20 cellular contexts compared by ENCODE assay signal in genomic region chr3:37925157-37925556, GRCh38.
DNase-seq lines count a peak whose midpoint lies in the region; ATAC-seq and TF ChIP-seq lines count a peak whose summit lies in the region.
"Had no signal": no experiment of that assay in that cellular context is flagged by ENCODE, and none has a peak within 500 bp of the region (broad histone marks: within the 10 kb centered on the region; RNA-seq: fewer than 3 reads in every experiment).

No MANE protein-coding gene starts in this region.

- H3K27ac Mint-ChIP-seq in GM23338 (no peak overlapping the region), WTC11 (peak overlapping the region; percentile 12)
- no peak overlapping the region for H3K27ac Mint-ChIP-seq in stimulated activated effector memory CD8-positive, alpha-beta T cell treated with anti-CD3 and anti-CD28 coated beads, Interleukin-12 subunit alpha, Interleukin-12 subunit beta, amount 100 ng/mL, for 72 hours
- H3K27ac Mint-ChIP-seq: CD8-positive, alpha-beta memory T cell had no signal

- H3K4me3 ChIP-seq in GM23338: no peak overlapping the region
- H3K4me3 ChIP-seq: lower lobe of right lung, psoas muscle had no signal

- H3K4me1 Mint-ChIP-seq in GM23338 (peaks cover 23% of the 10 kb centered on the region), WTC11 (peaks cover 18% of the 10 kb centered on the region)
- no peaks in the 10 kb centered on the region for H3K4me1 Mint-ChIP-seq in stimulated activated effector memory CD8-positive, alpha-beta T cell treated with anti-CD3 and anti-CD28 coated beads, Interleukin-12 subunit alpha, Interleukin-12 subunit beta, amount 100 ng/mL, for 72 hours
- H3K4me1 Mint-ChIP-seq: CD8-positive, alpha-beta memory T cell had no signal

- H3K27ac ChIP-seq in GM23338 (ENCODE audit: low read depth) (0 out of 2 replicates have a peak overlapping the region, but pooled peaks have one; percentile 47), layer of hippocampus (ENCODE audit: low read depth, low read length) (peak overlapping the region; percentile 44)
- H3K27ac ChIP-seq: psoas muscle had no signal

- CTCF ChIA-PET in WTC11 (lab: Charles Lee): interaction anchor here (0.7 to 1.5 kb wide), 2 partner anchors 50 to 70 kb away, joined by 4 read pairs; no protein-coding TSS in a partner anchor

- DNase-seq in GM23338 (ENCODE audit: low spot score): no peak
- no peak for DNase-seq in WTC11 (ENCODE audit: low spot score)
- DNase-seq in stimulated activated effector memory CD8-positive, alpha-beta T cell treated with anti-CD3 and anti-CD28 coated beads, Interleukin-12 subunit alpha, Interleukin-12 subunit beta, amount 100 ng/mL, for 72 hours (ENCODE audit: low spot score in 2 of 2): no peak
- no peak for DNase-seq in NCI-H510A (lab: John Stamatoyannopoulos, UW)
- DNase-seq in stimulated activated CD8-positive, alpha-beta memory T cell treated with anti-CD3 and anti-CD28 coated beads, Interleukin-4, amount 100 ng/mL, for 48 hours: no peak
- no peak for DNase-seq in NCI-H1694 treated with DMSO at 0.1 percent for 48 hours (lab: John Stamatoyannopoulos, UW)
- DNase-seq in activated gamma-delta T cell treated with Interleukin-2 at 50 U/mL for 16 hours: no peak
- DNase-seq: activated naive CD4-positive, alpha-beta T cell; CD8-positive, alpha-beta memory T cell; cortex of kidney; DND-41; erythroblast; lower lobe of right lung; MM.1S; naive thymus-derived CD4-positive, alpha-beta T cell; NCI-H226; psoas muscle; stimulated activated CD4-positive, alpha-beta T cell treated with anti-CD3 and anti-CD28 coated beads, Interleukin-12 subunit alpha, Interleukin-12 subunit beta, amount 100 ng/mL, for 4 hours; SW 1271 had no signal

- ATAC-seq in GM23338: peak; percentile 67
- peak; percentile 58 for ATAC-seq in WTC11
- peak; percentile 15 for ATAC-seq in stimulated activated effector memory CD8-positive, alpha-beta T cell treated with anti-CD3 and anti-CD28 coated beads, Interleukin-12 subunit alpha, Interleukin-12 subunit beta, amount 100 ng/mL, for 72 hours
- ATAC-seq: lower lobe of right lung; naive thymus-derived CD4-positive, alpha-beta T cell; psoas muscle had no signal

- no peaks in the 10 kb centered on the region for H3K27me3 ChIP-seq in GM23338 (ENCODE audit: insufficient read depth)
- H3K27me3 ChIP-seq in layer of hippocampus (ENCODE audit: control insufficient read depth, insufficient read depth, low read length): no peaks in the 10 kb centered on the region

- no peak for TF ChIP-seq CTCF in GM23338 (conservative IDR thresholded peaks at IDR 0.05; ENCODE audit: low read depth in 2 of 2)
- no peak for TF ChIP-seq CTCF in WTC11 (IDR thresholded peaks at IDR 0.05)

- H2AFZ ChIP-seq in GM23338: no peak overlapping the region

- peaks cover 12% of the 10 kb centered on the region for H3K79me2 ChIP-seq in GM23338 (replicated peaks; ENCODE audit: insufficient read depth)

- no peaks in the 10 kb centered on the region for H3F3A ChIP-seq in GM23338 (replicated peaks; ENCODE audit: low read depth)

- H4K20me1 ChIP-seq in GM23338 (replicated peaks; ENCODE audit: insufficient read depth): no peaks in the 10 kb centered on the region; the same call in 1 of the 2 replicates

- no peak overlapping the region for H3K4me3 Mint-ChIP-seq in GM23338
- H3K4me3 Mint-ChIP-seq in WTC11: no peak overlapping the region
- no peak overlapping the region for H3K4me3 Mint-ChIP-seq in stimulated activated effector memory CD8-positive, alpha-beta T cell treated with anti-CD3 and anti-CD28 coated beads, Interleukin-12 subunit alpha, Interleukin-12 subunit beta, amount 100 ng/mL, for 72 hours
- H3K4me3 Mint-ChIP-seq: CD8-positive, alpha-beta memory T cell; naive thymus-derived CD4-positive, alpha-beta T cell had no signal

- H3K36me3 Mint-ChIP-seq in GM23338 (ENCODE audit: low read depth) (no peaks in the 10 kb centered on the region), WTC11 (peaks cover 4% of the 10 kb centered on the region; the same call in 1 of the 2 replicates)
- H3K36me3 Mint-ChIP-seq in stimulated activated effector memory CD8-positive, alpha-beta T cell treated with anti-CD3 and anti-CD28 coated beads, Interleukin-12 subunit alpha, Interleukin-12 subunit beta, amount 100 ng/mL, for 72 hours: no peaks in the 10 kb centered on the region
- H3K36me3 Mint-ChIP-seq: CD8-positive, alpha-beta memory T cell had no signal

- no peaks in the 10 kb centered on the region for H3K36me3 ChIP-seq in GM23338 (ENCODE audit: insufficient read depth)
- H3K36me3 ChIP-seq: lower lobe of right lung had no signal

- POLR2A ChIA-PET in WTC11 (lab: Charles Lee): interaction anchor here (0.6 kb wide), 1 partner anchor 212 kb away, joined by 3 read pairs; the partner anchor contains the start of gene ACAA1

- H3K9me3 Mint-ChIP-seq in GM23338 (no peaks in the 10 kb centered on the region), WTC11 (peaks cover 15% of the 10 kb centered on the region)
- no peaks in the 10 kb centered on the region for H3K9me3 Mint-ChIP-seq in stimulated activated effector memory CD8-positive, alpha-beta T cell treated with anti-CD3 and anti-CD28 coated beads, Interleukin-12 subunit alpha, Interleukin-12 subunit beta, amount 100 ng/mL, for 72 hours
- H3K9me3 Mint-ChIP-seq: CD8-positive, alpha-beta memory T cell had no signal

- H3K27me3 Mint-ChIP-seq in GM23338 (ENCODE audit: insufficient read depth, low read depth, poor library complexity) (peaks cover 3% of the 10 kb centered on the region), WTC11 (ENCODE audit: low read depth) (no peaks in the 10 kb centered on the region)

- H3K9me2 ChIP-seq in GM23338 (ENCODE audit: insufficient read depth): no peaks in the 10 kb centered on the region

- peaks cover 6% of the 10 kb centered on the region for H3K4me1 ChIP-seq in GM23338 (ENCODE audit: insufficient read depth)

- no peak overlapping the region for H3K4me2 ChIP-seq in GM23338

TF ChIP-seq in WTC11, 78 proteins besides CTCF, POLR2A, EP300 and RAD21:
- no peak for TF ChIP-seq RORB (CRISPR knock-in tag; IDR thresholded peaks at IDR 0.05)
- TF ChIP-seq PREB (CRISPR knock-in tag; IDR thresholded peaks at IDR 0.05; ENCODE audit: borderline replicate concordance): no peak
- TF ChIP-seq, protein P1, sequence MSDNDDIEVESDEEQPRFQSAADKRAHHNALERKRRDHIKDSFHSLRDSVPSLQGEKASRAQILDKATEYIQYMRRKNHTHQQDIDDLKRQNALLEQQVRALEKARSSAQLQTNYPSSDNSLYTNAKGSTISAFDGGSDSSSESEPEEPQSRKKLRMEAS (CRISPR knock-in tag; IDR thresholded peaks at IDR 0.05): no peak
- TF ChIP-seq, protein P2, sequence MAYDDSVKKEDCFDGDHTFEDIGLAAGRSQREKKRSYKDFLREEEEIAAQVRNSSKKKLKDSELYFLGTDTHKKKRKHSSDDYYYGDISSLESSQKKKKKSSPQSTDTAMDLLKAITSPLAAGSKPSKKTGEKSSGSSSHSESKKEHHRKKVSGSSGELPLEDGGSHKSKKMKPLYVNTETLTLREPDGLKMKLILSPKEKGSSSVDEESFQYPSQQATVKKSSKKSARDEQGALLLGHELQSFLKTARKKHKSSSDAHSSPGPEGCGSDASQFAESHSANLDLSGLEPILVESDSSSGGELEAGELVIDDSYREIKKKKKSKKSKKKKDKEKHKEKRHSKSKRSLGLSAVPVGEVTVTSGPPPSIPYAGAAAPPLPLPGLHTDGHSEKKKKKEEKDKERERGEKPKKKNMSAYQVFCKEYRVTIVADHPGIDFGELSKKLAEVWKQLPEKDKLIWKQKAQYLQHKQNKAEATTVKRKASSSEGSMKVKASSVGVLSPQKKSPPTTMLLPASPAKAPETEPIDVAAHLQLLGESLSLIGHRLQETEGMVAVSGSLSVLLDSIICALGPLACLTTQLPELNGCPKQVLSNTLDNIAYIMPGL (CRISPR knock-in tag; IDR thresholded peaks at IDR 0.05): no peak
- TF ChIP-seq, protein P3, sequence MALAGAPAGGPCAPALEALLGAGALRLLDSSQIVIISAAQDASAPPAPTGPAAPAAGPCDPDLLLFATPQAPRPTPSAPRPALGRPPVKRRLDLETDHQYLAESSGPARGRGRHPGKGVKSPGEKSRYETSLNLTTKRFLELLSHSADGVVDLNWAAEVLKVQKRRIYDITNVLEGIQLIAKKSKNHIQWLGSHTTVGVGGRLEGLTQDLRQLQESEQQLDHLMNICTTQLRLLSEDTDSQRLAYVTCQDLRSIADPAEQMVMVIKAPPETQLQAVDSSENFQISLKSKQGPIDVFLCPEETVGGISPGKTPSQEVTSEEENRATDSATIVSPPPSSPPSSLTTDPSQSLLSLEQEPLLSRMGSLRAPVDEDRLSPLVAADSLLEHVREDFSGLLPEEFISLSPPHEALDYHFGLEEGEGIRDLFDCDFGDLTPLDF (CRISPR knock-in tag; IDR thresholded peaks at IDR 0.05): no peak
- TF ChIP-seq TP53 (CRISPR knock-in tag; IDR thresholded peaks at IDR 0.05): no peak
- no peak for TF ChIP-seq NFE2L1 (CRISPR knock-in tag; IDR thresholded peaks at IDR 0.05)
TF ChIP-seq in WTC11: peak in this region for 0.

Comparison
In these comparisons a context has a peak if more than half of its experiments do, and no peak if none do; other contexts are left out.
1. ATAC-seq: peak in every context shown above with its lines; median percentile 67 in GM23338; 58 in WTC11; 15 in stimulated activated effector memory CD8-positive, alpha-beta T cell treated with anti-CD3 and anti-CD28 coated beads, Interleukin-12 subunit alpha, Interleukin-12 subunit beta, amount 100 ng/mL, for 72 hours.